Comparison of ENCODE assay signal across 25 cellular contexts in genomic region chr14:104702673-104703072, GRCh38.
"Had no signal": no experiment of that assay in that cellular context is flagged by ENCODE, and none has a peak within 500 bp of the region (broad histone marks: within the 10 kb centered on the region; RNA-seq: fewer than 3 reads in every experiment).

No MANE protein-coding gene starts in this region.

- H3K27me3 ChIP-seq: brain microvascular endothelial cell, esophagus squamous epithelium, neural progenitor cell, sigmoid colon, testis had no signal

- H3K9me3 ChIP-seq: esophagus squamous epithelium, sigmoid colon, testis had no signal

- H3K4me2 ChIP-seq: neural progenitor cell had no signal

- DNase-seq: activated CD4-positive, alpha-beta memory T cell treated with anti-CD3 and anti-CD28 coated beads, Interleukin-2, amount 10 ng/mL, durations not matched to agents 7 days and 5 days; activated CD4-positive, alpha-beta T cell treated with anti-CD3 and anti-CD28 coated beads for 1 hour; activated CD4-positive, alpha-beta T cell treated with anti-CD3 and anti-CD28 coated beads, Interleukin-2, amount 10 ng/mL, durations not matched to agents 7 days and 5 days; activated CD8-positive, alpha-beta memory T cell treated with anti-CD3 and anti-CD28 coated beads, Interleukin-2, amount 50 U/mL, for 48 hours; activated gamma-delta T cell; activated naive CD4-positive, alpha-beta T cell treated with anti-CD3 and anti-CD28 coated beads, Interleukin-2, amount 10 ng/mL, durations not matched to agents 7 days and 5 days; activated naive CD8-positive, alpha-beta T cell treated with anti-CD3 and anti-CD28 coated beads, Interleukin-2, amount 10 ng/mL, durations not matched to agents 7 days and 5 days; activated T-cell treated with anti-CD3 and anti-CD28 coated beads, Interleukin-2, amount 50 U/mL, for 24 hours; brain microvascular endothelial cell; dermis blood vessel endothelial cell; effector CD8-positive, alpha-beta T cell; esophagus squamous epithelium; foreskin melanocyte; left colon; natural killer cell; retina; sigmoid colon; small intestine; stimulated activated CD4-positive, alpha-beta T cell treated with anti-CD3 and anti-CD28 coated beads, Interleukin-4, amount 100 ng/mL, for 4 hours; stimulated activated CD8-positive, alpha-beta memory T cell treated with anti-CD3 and anti-CD28 coated beads, Interleukin-4, amount 100 ng/mL, for 48 hours; T-helper 2 cell; testis; trophoblast cell had no signal

- H3K27ac ChIP-seq: brain microvascular endothelial cell, epithelial cell of prostate, esophagus squamous epithelium, neural progenitor cell, sigmoid colon, testis had no signal

- H3K36me3 ChIP-seq: neural progenitor cell had no signal

- H3K9ac ChIP-seq: neural progenitor cell had no signal

- H2AFZ ChIP-seq: neural progenitor cell had no signal

- H3K4me3 ChIP-seq: esophagus squamous epithelium, neural progenitor cell, sigmoid colon, testis had no signal
